17 cellular contexts compared by ENCODE assay signal in genomic region chr20:10521836-10522235, GRCh38.
A peak's percentile ranks its signal among the peaks of the same experiment; 100 is the strongest.
DNase-seq lines count a peak whose midpoint lies in the region; ATAC-seq, FAIRE-seq and TF ChIP-seq lines count a peak whose summit lies in the region.
"Had no signal": no experiment of that assay in that cellular context is flagged by ENCODE, and none has a peak within 500 bp of the region (broad histone marks: within the 10 kb centered on the region; RNA-seq: fewer than 3 reads in every experiment).

No MANE protein-coding gene starts in this region.

- peaks cover 9% of the 10 kb centered on the region for H3K4me1 ChIP-seq in GM12878 (ENCODE audit: control insufficient read depth, insufficient read depth, low read length)
- peaks cover 43% of the 10 kb centered on the region for H3K4me1 ChIP-seq in muscle layer of colon (ENCODE audit: insufficient read depth, low read length)
- H3K4me1 ChIP-seq in mucosa of descending colon (ENCODE audit: low read depth) = no peaks in the 10 kb centered on the region

- no peak overlapping the region for H3K4me3 Mint-ChIP-seq in HFFc6
- no peak overlapping the region for H3K4me3 Mint-ChIP-seq in activated T-helper 17 cell treated with anti-CD3 and anti-CD28 coated beads, Interleukin-2, amount 50 U/mL, for 72 hours
- H3K4me3 Mint-ChIP-seq: activated CD4-positive, alpha-beta T cell treated with anti-CD3 and anti-CD28 coated beads, Interleukin-2, amount 10 ng/mL, durations not matched to agents 7 days and 5 days; activated naive CD8-positive, alpha-beta T cell had no signal

- H4K20me1 ChIP-seq in GM12878 (ENCODE audit: control insufficient read depth, insufficient read depth) = no peaks in the 10 kb centered on the region

- TF ChIP-seq EP300 in GM12878 (IDR thresholded peaks at IDR 0.05; ENCODE audit: borderline replicate concordance in 1 of 2, control insufficient read depth in 1 of 2, low read depth in 2 of 2, low read length in 2 of 2) = no peak

- no peak for FAIRE-seq in GM12878 (lab: Jason Lieb, UNC)
- FAIRE-seq: GM19239 had no signal

- DNase-seq in AG04450 (ENCODE audit: low read depth, low spot score) (no peak), HFFc6 (no peak), GM12878 (ENCODE audit: low read depth, low spot score) (no peak), islet precursor cell (no peak), pons (ENCODE audit: low spot score) (no peak), mucosa of descending colon (no peak)
- DNase-seq: activated CD4-positive, alpha-beta T cell treated with anti-CD3 and anti-CD28 coated beads, Interleukin-2, amount 10 ng/mL, durations not matched to agents 7 days and 5 days; Calu3; left ventricle myocardium inferior; NCI-H2227 treated with DMSO at 0.1 percent for 48 hours; NCI-H82 had no signal

- 0 out of 2 replicates have a peak, but pooled peaks cover 4% of the 10 kb centered on the region for H3K36me3 Mint-ChIP-seq in HFFc6 (ENCODE audit: low read depth)
- peaks cover 7% of the 10 kb centered on the region for H3K36me3 Mint-ChIP-seq in activated T-helper 17 cell treated with anti-CD3 and anti-CD28 coated beads, Interleukin-2, amount 50 U/mL, for 72 hours (ENCODE audit: low read depth)

- peak overlapping the region; percentile 78 for H3K27ac Mint-ChIP-seq in HFFc6
- no peak overlapping the region for H3K27ac Mint-ChIP-seq in activated T-helper 17 cell treated with anti-CD3 and anti-CD28 coated beads, Interleukin-2, amount 50 U/mL, for 72 hours
- H3K27ac Mint-ChIP-seq: activated CD4-positive, alpha-beta T cell treated with anti-CD3 and anti-CD28 coated beads, Interleukin-2, amount 10 ng/mL, durations not matched to agents 7 days and 5 days; activated naive CD8-positive, alpha-beta T cell had no signal

- RAD21 ChIA-PET in GM12878 (lab: Charles Lee; ENCODE audit: unreplicated experiment) = interaction anchor here (1.3 to 2.2 kb wide), 3 partner anchors 10 to 31 kb away, joined by 3 to 13 read pairs (median 5); no protein-coding TSS in a partner anchor

- SMC1A ChIA-PET in GM12878 (lab: Charles Lee; ENCODE audit: uncharacterized antibody, unreplicated experiment) = interaction anchor here (0.9 to 1.5 kb wide), 4 partner anchors 9 to 79 kb away, joined by 3 to 6 read pairs (median 3); no protein-coding TSS in a partner anchor

- 94% methylated on average over 1 of the region's 1 CpG for WGBS in GM12878 (ENCODE audit: insufficient coverage, insufficient replicate concordance, low lambda C conversion rate, missing lambda C conversion rate)

- H3K4me2 ChIP-seq in GM12878 (ENCODE audit: control insufficient read depth, insufficient read depth) = no peak overlapping the region

- H3K27me3 Mint-ChIP-seq in HFFc6 (ENCODE audit: insufficient read depth) = no peaks in the 10 kb centered on the region; the same call in 1 of the 2 replicates
- H3K27me3 Mint-ChIP-seq in activated T-helper 17 cell treated with anti-CD3 and anti-CD28 coated beads, Interleukin-2, amount 50 U/mL, for 72 hours = no peaks in the 10 kb centered on the region
- H3K27me3 Mint-ChIP-seq: activated CD4-positive, alpha-beta T cell treated with anti-CD3 and anti-CD28 coated beads, Interleukin-2, amount 10 ng/mL, durations not matched to agents 7 days and 5 days; activated naive CD8-positive, alpha-beta T cell had no signal

- no TSS peak for BruUV-seq in GM12878 (replicated peaks; lab: Mats Ljungman, UMichigan)

- no peaks in the 10 kb centered on the region; the same call in 1 of the 2 replicates for H3K9me3 ChIP-seq in AG04450 (ENCODE audit: control insufficient read depth, insufficient read depth, low read length)
- no peaks in the 10 kb centered on the region for H3K9me3 ChIP-seq in GM12878 (replicated peaks; ENCODE audit: control insufficient read depth, insufficient read depth, low read length)
- no peaks in the 10 kb centered on the region for H3K9me3 ChIP-seq in muscle layer of colon (ENCODE audit: low read length)
- H3K9me3 ChIP-seq in mucosa of descending colon = no peaks in the 10 kb centered on the region
- H3K9me3 ChIP-seq: BE2C, left ventricle myocardium inferior had no signal

- H3K4me3 ChIP-seq in AG04450 (ENCODE audit: low read depth, low read length) (no peak overlapping the region), GM12878 (no peak overlapping the region), muscle layer of colon (ENCODE audit: low read depth in 1 of 2, low read length in 2 of 2) (no peak overlapping the region), mucosa of descending colon (no peak overlapping the region)
- H3K4me3 ChIP-seq: left ventricle myocardium inferior had no signal

- H3K4me1 Mint-ChIP-seq in HFFc6 (ENCODE audit: low read depth) = peaks cover 71% of the 10 kb centered on the region
- H3K4me1 Mint-ChIP-seq in activated T-helper 17 cell treated with anti-CD3 and anti-CD28 coated beads, Interleukin-2, amount 50 U/mL, for 72 hours = peaks cover 22% of the 10 kb centered on the region

- no peak for TF ChIP-seq RAD21 in GM12878 (IDR thresholded peaks at IDR 0.05; ENCODE audit: insufficient read depth, low read depth, low read length)

- H3K27ac ChIP-seq in AG04450 (ENCODE audit: low read depth, low read length) (peak overlapping the region; percentile 23), GM12878 (ENCODE audit: control insufficient read depth, insufficient read depth) (no peak overlapping the region), muscle layer of colon (ENCODE audit: low read depth, low read length) (peak overlapping the region; percentile 68)
- H3K27ac ChIP-seq: left ventricle myocardium inferior, parathyroid adenoma had no signal

- H3K9me3 Mint-ChIP-seq in HFFc6 = no peaks in the 10 kb centered on the region
- no peaks in the 10 kb centered on the region for H3K9me3 Mint-ChIP-seq in activated T-helper 17 cell treated with anti-CD3 and anti-CD28 coated beads, Interleukin-2, amount 50 U/mL, for 72 hours

- no peak for TF ChIP-seq CTCF in AG04450 (IDR thresholded peaks at IDR 0.05; ENCODE audit: low read depth, low read length)
- no peak for TF ChIP-seq CTCF in HFFc6 (IDR thresholded peaks at IDR 0.05)
- TF ChIP-seq CTCF in GM12878 (IDR thresholded peaks at IDR 0.05 in 2 of 3, conservative IDR thresholded peaks at IDR 0.05 in 1 of 3; ENCODE audit: control insufficient read depth in 2 of 3, extremely low read depth in 1 of 3, insufficient read depth in 1 of 3, low read depth in 3 of 3, low read length in 3 of 3) = no peak
- TF ChIP-seq CTCF in mucosa of descending colon (IDR thresholded peaks at IDR 0.05) = no peak

- in situ Hi-C loops in GM12878 (cut with MboI) = no loop called here

- POLR2A ChIA-PET in AG04450 (lab: Yijun Ruan, JAX) (interaction anchor here (0.5 to 1.2 kb wide), 2 partner anchors 15 to 115 kb away, joined by 3 to 5 read pairs; no protein-coding TSS in a partner anchor), GM12878 (lab: Charles Lee) (interaction anchor here (1.0 kb wide), 1 partner anchor 28 kb away, joined by 3 read pairs; no protein-coding TSS in a partner anchor)

- no peak overlapping the region for H3K9ac ChIP-seq in GM12878 (ENCODE audit: control insufficient read depth, insufficient read depth, low read length)
- H3K9ac ChIP-seq in muscle layer of colon (ENCODE audit: low read length) = no peak overlapping the region
- H3K9ac ChIP-seq: parathyroid adenoma had no signal

- CTCF ChIA-PET in AG04450 (lab: Charles Lee) = interaction anchor here (0.8 kb wide), 1 partner anchor 31 kb away, joined by 4 read pairs; no protein-coding TSS in a partner anchor
- CTCF ChIA-PET in GM12878 (lab: Yijun Ruan, JAX) = interaction anchor here (1.7 to 1.8 kb wide), 2 partner anchors 8 to 15 kb away, joined by 4 to 14 read pairs; no protein-coding TSS in a partner anchor

- H2AFZ ChIP-seq in GM12878 (ENCODE audit: control insufficient read depth, low read depth, low read length) = no peak overlapping the region
- H2AFZ ChIP-seq: parathyroid adenoma had no signal

- intact Hi-C loops in GM12878 (cut with micrococcal nuclease; ENCODE audit: unreplicated experiment) = no loop called here
- intact Hi-C loops in mucosa of descending colon (cut with DNase I, micrococcal nuclease) = no loop called here

- H3K27me3 ChIP-seq in AG04450 (ENCODE audit: control insufficient read depth, insufficient read depth, low read length) = no peaks in the 10 kb centered on the region
- no peaks in the 10 kb centered on the region for H3K27me3 ChIP-seq in GM12878 (replicated peaks in 1 of 2; ENCODE audit: control insufficient read depth in 2 of 2, insufficient read depth in 2 of 2, low read length in 1 of 2)
- H3K27me3 ChIP-seq in muscle layer of colon (ENCODE audit: control insufficient read depth in 1 of 2, insufficient read depth in 2 of 2, low read length in 2 of 2) = no peaks in the 10 kb centered on the region
- H3K27me3 ChIP-seq: BE2C had no signal

- no peaks in the 10 kb centered on the region for H3K79me2 ChIP-seq in GM12878 (ENCODE audit: control insufficient read depth, insufficient read depth, low read length)

- ATAC-seq in GM12878 (peak; percentile 39), mucosa of descending colon (no peak)
- no peak for ATAC-seq in activated T-helper 17 cell treated with anti-CD3 and anti-CD28 coated beads, Interleukin-2, amount 50 U/mL, for 72 hours (replicated peaks)

- no peak for TF ChIP-seq POLR2A in GM12878 (IDR thresholded peaks at IDR 0.05; ENCODE audit: low read depth, low read length)

- H3K36me3 ChIP-seq in GM12878 (ENCODE audit: control insufficient read depth in 2 of 2, insufficient read depth in 2 of 2, low read length in 1 of 2) (peaks cover 0 to 2% of the 10 kb centered on the region in 2 experiments; a peak in 1 of 4 replicates), muscle layer of colon (ENCODE audit: insufficient read depth, low read length) (no peaks in the 10 kb centered on the region), mucosa of descending colon (ENCODE audit: low read depth) (no peaks in the 10 kb centered on the region)
- H3K36me3 ChIP-seq: BE2C, left ventricle myocardium inferior had no signal

TF ChIP-seq in GM12878, 131 proteins besides CTCF, POLR2A, EP300 and RAD21 (continues in another document):
- TF ChIP-seq GATAD2B (conservative IDR thresholded peaks at IDR 0.05; ENCODE audit: low read depth) (no peak), NRF1 (conservative IDR thresholded peaks at IDR 0.05; ENCODE audit: low read depth, low read length) (no peak), GABPA (IDR thresholded peaks at IDR 0.05; ENCODE audit: low read depth) (no peak), BMI1 (IDR thresholded peaks at IDR 0.05; ENCODE audit: borderline replicate concordance) (no peak), BACH1 (IDR thresholded peaks at IDR 0.05; ENCODE audit: borderline replicate concordance) (no peak), JUND (IDR thresholded peaks at IDR 0.05; ENCODE audit: low read depth, low read length) (no peak), CREM (IDR thresholded peaks at IDR 0.05; ENCODE audit: low read depth) (no peak)
